ENCODE assay signal across 1 cellular context in the genomic region with DNA sequence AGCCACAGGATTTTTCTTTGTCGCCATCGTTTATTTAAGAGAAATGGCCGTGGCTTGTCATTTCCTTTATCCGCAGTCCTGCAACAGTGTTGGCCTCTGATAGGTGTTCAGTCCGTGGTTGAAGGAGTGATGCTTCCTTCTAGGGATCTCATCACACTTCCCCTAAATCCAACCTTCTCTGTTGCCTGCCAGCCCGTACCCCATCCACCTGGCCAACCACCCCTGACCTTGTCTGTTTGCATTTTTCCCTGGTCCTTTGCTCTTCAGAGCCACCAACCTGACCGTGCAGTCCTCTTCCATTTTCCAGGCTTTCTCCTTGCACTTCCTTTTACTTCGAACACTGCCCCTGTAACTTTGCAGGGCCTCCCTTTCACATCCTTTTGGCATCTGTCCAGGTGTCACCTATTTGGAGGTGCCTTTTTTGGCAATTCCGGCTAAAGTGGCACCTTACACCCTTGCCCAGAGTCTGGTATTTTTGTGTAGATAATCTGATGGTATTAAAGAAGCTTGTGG.
TF ChIP-seq lines count a peak whose summit lies in the region.

No MANE protein-coding gene starts in this region.

TF ChIP-seq in HepG2, 621 proteins besides CTCF, POLR2A, EP300 and RAD21:
- TF ChIP-seq SMAD1 (CRISPR knock-in tag; IDR thresholded peaks at IDR 0.05; ENCODE audit: borderline replicate concordance, low read depth) (no peak), ZNF224 (CRISPR knock-in tag; IDR thresholded peaks at IDR 0.05) (0 out of 2 replicates have a peak, but pooled peaks have one; percentile 12), SIX4 (CRISPR knock-in tag; IDR thresholded peaks at IDR 0.05) (no peak), GLI4 (CRISPR knock-in tag; IDR thresholded peaks at IDR 0.05; ENCODE audit: borderline replicate concordance) (0 out of 2 replicates have a peak, but pooled peaks have one; percentile 13), SP140L (CRISPR knock-in tag; IDR thresholded peaks at IDR 0.05; ENCODE audit: borderline replicate concordance) (no peak), ZNF30 (CRISPR knock-in tag; IDR thresholded peaks at IDR 0.05) (peak; percentile 57; the same call in 1 of the 2 replicates), ZMAT3 (CRISPR knock-in tag; conservative IDR thresholded peaks at IDR 0.05) (no peak), SRF (IDR thresholded peaks at IDR 0.05; ENCODE audit: low read depth, low read length) (peak; percentile 88)
- TF ChIP-seq, protein P1, sequence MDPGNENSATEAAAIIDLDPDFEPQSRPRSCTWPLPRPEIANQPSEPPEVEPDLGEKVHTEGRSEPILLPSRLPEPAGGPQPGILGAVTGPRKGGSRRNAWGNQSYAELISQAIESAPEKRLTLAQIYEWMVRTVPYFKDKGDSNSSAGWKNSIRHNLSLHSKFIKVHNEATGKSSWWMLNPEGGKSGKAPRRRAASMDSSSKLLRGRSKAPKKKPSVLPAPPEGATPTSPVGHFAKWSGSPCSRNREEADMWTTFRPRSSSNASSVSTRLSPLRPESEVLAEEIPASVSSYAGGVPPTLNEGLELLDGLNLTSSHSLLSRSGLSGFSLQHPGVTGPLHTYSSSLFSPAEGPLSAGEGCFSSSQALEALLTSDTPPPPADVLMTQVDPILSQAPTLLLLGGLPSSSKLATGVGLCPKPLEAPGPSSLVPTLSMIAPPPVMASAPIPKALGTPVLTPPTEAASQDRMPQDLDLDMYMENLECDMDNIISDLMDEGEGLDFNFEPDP (CRISPR knock-in tag; conservative IDR thresholded peaks at IDR 0.05) = 0 out of 2 replicates have a peak, but pooled peaks have one; percentile 63
- TF ChIP-seq, protein P2, sequence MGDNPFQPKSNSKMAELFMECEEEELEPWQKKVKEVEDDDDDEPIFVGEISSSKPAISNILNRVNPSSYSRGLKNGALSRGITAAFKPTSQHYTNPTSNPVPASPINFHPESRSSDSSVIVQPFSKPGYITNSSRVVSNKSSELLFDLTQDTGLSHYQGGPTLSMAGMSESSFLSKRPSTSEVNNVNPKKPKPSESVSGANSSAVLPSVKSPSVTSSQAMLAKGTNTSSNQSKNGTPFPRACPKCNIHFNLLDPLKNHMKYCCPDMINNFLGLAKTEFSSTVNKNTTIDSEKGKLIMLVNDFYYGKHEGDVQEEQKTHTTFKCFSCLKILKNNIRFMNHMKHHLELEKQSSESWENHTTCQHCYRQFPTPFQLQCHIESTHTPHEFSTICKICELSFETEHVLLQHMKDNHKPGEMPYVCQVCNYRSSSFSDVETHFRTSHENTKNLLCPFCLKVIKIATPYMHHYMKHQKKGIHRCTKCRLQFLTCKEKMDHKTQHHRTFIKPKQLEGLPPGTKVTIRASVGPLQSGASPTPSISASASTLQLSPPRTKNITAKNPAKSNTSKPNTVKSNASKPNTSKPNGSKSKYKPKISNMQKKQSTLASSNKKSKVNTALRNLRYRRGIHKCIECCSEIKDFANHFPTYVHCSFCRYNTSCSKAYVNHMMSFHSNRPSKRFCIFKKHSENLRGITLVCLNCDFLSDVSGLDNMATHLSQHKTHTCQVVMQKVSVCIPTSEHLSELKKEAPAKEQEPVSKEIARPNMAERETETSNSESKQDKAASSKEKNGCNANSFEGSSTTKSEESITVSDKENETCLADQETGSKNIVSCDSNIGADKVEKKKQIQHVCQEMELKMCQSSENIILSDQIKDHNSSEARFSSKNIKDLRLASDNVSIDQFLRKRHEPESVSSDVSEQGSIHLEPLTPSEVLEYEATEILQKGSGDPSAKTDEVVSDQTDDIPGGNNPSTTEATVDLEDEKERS (CRISPR knock-in tag; IDR thresholded peaks at IDR 0.05) = 0 out of 2 replicates have a peak, but pooled peaks have one; percentile 3
